8 cellular contexts compared by ENCODE assay signal in genomic region chr12:1531160-1531653, GRCh38.
DNase-seq lines count a peak whose midpoint lies in the region; ATAC-seq and TF ChIP-seq lines count a peak whose summit lies in the region.

No MANE protein-coding gene starts in this region.

- TF ChIP-seq POLR2A in tibial nerve (IDR thresholded peaks at IDR 0.05), result no peak

- H3K9ac ChIP-seq in liver (ENCODE audit: low read depth in 1 of 2, low read length in 2 of 2), result no peak overlapping the region

- no peaks in the 10 kb centered on the region for H3K36me3 Mint-ChIP-seq in activated CD4-positive, alpha-beta T cell treated with anti-CD3 and anti-CD28 coated beads for 36 hours (ENCODE audit: low read depth)

- H3K9me3 Mint-ChIP-seq in activated CD4-positive, alpha-beta T cell treated with anti-CD3 and anti-CD28 coated beads for 36 hours (ENCODE audit: low read depth), result no peaks in the 10 kb centered on the region

- POLR2A ChIA-PET in activated CD4-positive, alpha-beta T cell treated with anti-CD3 and anti-CD28 coated beads for 36 hours (lab: Charles Lee), result no interaction called here

- ATAC-seq in activated CD4-positive, alpha-beta T cell treated with anti-CD3 and anti-CD28 coated beads for 36 hours, result no peak

- peak overlapping the region; percentile 53 for H3K4me3 Mint-ChIP-seq in activated CD4-positive, alpha-beta T cell treated with anti-CD3 and anti-CD28 coated beads for 36 hours

- WGBS in liver, result 3% methylated on average over 56 of the region's 56 CpGs
- 8 to 10% methylated on average over 23 to 33 of the region's 56 CpGs for WGBS in tibial nerve, 2 donors

- H3K27me3 Mint-ChIP-seq in activated CD4-positive, alpha-beta T cell treated with anti-CD3 and anti-CD28 coated beads for 36 hours, result peaks cover 58% of the 10 kb centered on the region

- peak overlapping the region in 2 of 3 donors; percentile 22 to 60 for H3K4me3 ChIP-seq in liver (ENCODE audit: low read depth in 1 of 3, low read length in 3 of 3)
- peak overlapping the region; percentile 36 to 63 (median 46) for H3K4me3 ChIP-seq in tibial nerve

- H3K4me1 ChIP-seq in liver (ENCODE audit: control insufficient read depth in 4 of 4, insufficient read depth in 4 of 4, low read length in 3 of 4) (peaks cover 0 to 12% (median 8%) of the 10 kb centered on the region in 4 donors), tibial nerve (peaks cover 0 to 20% (median 4%) of the 10 kb centered on the region in 4 donors)

- peaks cover 32% of the 10 kb centered on the region for H3K4me1 Mint-ChIP-seq in activated CD4-positive, alpha-beta T cell treated with anti-CD3 and anti-CD28 coated beads for 36 hours

- intact Hi-C loops in activated CD4-positive, alpha-beta T cell treated with anti-CD3 and anti-CD28 coated beads for 36 hours (cut with DNase I, micrococcal nuclease), result loop anchor here in 1 of 2 experiments (5.0 kb wide), 1 partner anchor 61 kb away; the partner anchor contains the start of gene FBXL14

- TF ChIP-seq EP300 in tibial nerve (IDR thresholded peaks at IDR 0.05), result no peak

- TF ChIP-seq CTCF in liver (IDR thresholded peaks at IDR 0.05; ENCODE audit: low read depth, low read length, missing input control), result no peak
- TF ChIP-seq CTCF in tibial nerve (IDR thresholded peaks at IDR 0.05), result no peak

- no peak overlapping the region for H3K27ac Mint-ChIP-seq in activated CD4-positive, alpha-beta T cell treated with anti-CD3 and anti-CD28 coated beads for 36 hours

- no peak overlapping the region for H3K27ac ChIP-seq in liver (ENCODE audit: low read depth in 1 of 2, low read length in 2 of 2)
- H3K27ac ChIP-seq in tibial nerve, result no peak overlapping the region

- CTCF ChIA-PET in activated CD4-positive, alpha-beta T cell treated with anti-CD3 and anti-CD28 coated beads for 36 hours (lab: Charles Lee), result interaction anchor here (0.7 kb wide), 1 partner anchor 849 kb away, joined by 3 read pairs; no protein-coding TSS in a partner anchor

- no peaks in the 10 kb centered on the region for H3K36me3 ChIP-seq in liver (ENCODE audit: control insufficient read depth in 4 of 4, insufficient read depth in 3 of 4, low read depth in 1 of 4, low read length in 3 of 4)
- no peaks in the 10 kb centered on the region for H3K36me3 ChIP-seq in tibial nerve

- H3K27me3 ChIP-seq in liver (ENCODE audit: control insufficient read depth in 4 of 4, insufficient read depth in 4 of 4, low read length in 3 of 4) (peaks cover 0 to 13% (median under 1%) of the 10 kb centered on the region in 4 donors), tibial nerve (peaks cover 2 to 64% of the 10 kb centered on the region in 2 donors)

- DNase-seq in activated CD4-positive, alpha-beta T cell treated with anti-CD3 and anti-CD28 coated beads for 36 hours, result peak; percentile 17
- no peak for DNase-seq in activated CD4-positive, alpha-beta T cell treated with anti-CD3 and anti-CD28 coated beads, Interleukin-2, amount 50 U/mL, for 1 hour
- DNase-seq in astrocyte of the hippocampus (ENCODE audit: low read depth, low spot score), result peak; percentile 62
- DNase-seq in tibial nerve (ENCODE audit: low spot score in 2 of 2), result no peak
- DNase-seq in NOMO-1 treated with DMSO at 0.1 percent for 48 hours (lab: John Stamatoyannopoulos, UW; ENCODE audit: unreplicated experiment), result no peak
- no peak for DNase-seq in activated effector memory CD4-positive, alpha-beta T cell treated with Interleukin-2 at 50 U/mL for 16 hours
- DNase-seq in cerebellum (ENCODE audit: low spot score), result no peak

- no peaks in the 10 kb centered on the region for H3K9me3 ChIP-seq in liver (ENCODE audit: control insufficient read depth in 4 of 4, low read length in 3 of 4)
- no peaks in the 10 kb centered on the region for H3K9me3 ChIP-seq in tibial nerve

- TF ChIP-seq RAD21 in liver (IDR thresholded peaks at IDR 0.05), result no peak

TF ChIP-seq in liver, 16 proteins besides CTCF, POLR2A, EP300 and RAD21:
- TF ChIP-seq HNF4A (conservative IDR thresholded peaks at IDR 0.05) (no peak), YY1 (IDR thresholded peaks at IDR 0.05) (no peak), SP1 (IDR thresholded peaks at IDR 0.05) (no peak), MAX (IDR thresholded peaks at IDR 0.05) (no peak), GABPA (IDR thresholded peaks at IDR 0.05 in 1 of 2, conservative IDR thresholded peaks at IDR 0.05 in 1 of 2) (no peak), EGR1 (IDR thresholded peaks at IDR 0.05; ENCODE audit: low read depth in 2 of 2) (no peak), HNF4G (IDR thresholded peaks at IDR 0.05) (no peak), RXRA (IDR thresholded peaks at IDR 0.05) (no peak), REST (IDR thresholded peaks at IDR 0.05) (no peak), TAF1 (conservative IDR thresholded peaks at IDR 0.05) (no peak), FOXA1 (IDR thresholded peaks at IDR 0.05) (no peak), FOXA2 (IDR thresholded peaks at IDR 0.05) (no peak), JUND (IDR thresholded peaks at IDR 0.05) (no peak), NR2F2 (IDR thresholded peaks at IDR 0.05) (no peak)
- TF ChIP-seq, protein P1, sequence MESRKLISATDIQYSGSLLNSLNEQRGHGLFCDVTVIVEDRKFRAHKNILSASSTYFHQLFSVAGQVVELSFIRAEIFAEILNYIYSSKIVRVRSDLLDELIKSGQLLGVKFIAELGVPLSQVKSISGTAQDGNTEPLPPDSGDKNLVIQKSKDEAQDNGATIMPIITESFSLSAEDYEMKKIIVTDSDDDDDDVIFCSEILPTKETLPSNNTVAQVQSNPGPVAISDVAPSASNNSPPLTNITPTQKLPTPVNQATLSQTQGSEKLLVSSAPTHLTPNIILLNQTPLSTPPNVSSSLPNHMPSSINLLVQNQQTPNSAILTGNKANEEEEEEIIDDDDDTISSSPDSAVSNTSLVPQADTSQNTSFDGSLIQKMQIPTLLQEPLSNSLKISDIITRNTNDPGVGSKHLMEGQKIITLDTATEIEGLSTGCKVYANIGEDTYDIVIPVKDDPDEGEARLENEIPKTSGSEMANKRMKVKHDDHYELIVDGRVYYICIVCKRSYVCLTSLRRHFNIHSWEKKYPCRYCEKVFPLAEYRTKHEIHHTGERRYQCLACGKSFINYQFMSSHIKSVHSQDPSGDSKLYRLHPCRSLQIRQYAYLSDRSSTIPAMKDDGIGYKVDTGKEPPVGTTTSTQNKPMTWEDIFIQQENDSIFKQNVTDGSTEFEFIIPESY (IDR thresholded peaks at IDR 0.05), result no peak
- TF ChIP-seq, protein P2, sequence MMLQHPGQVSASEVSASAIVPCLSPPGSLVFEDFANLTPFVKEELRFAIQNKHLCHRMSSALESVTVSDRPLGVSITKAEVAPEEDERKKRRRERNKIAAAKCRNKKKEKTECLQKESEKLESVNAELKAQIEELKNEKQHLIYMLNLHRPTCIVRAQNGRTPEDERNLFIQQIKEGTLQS (IDR thresholded peaks at IDR 0.05), result no peak

Comparison
In these comparisons a context has a peak if more than half of its experiments do, and no peak if none do; other contexts are left out.
1. DNase-seq: peak in activated CD4-positive, alpha-beta T cell treated with anti-CD3 and anti-CD28 coated beads for 36 hours (single experiment) and astrocyte of the hippocampus (single experiment); none in activated CD4-positive, alpha-beta T cell treated with anti-CD3 and anti-CD28 coated beads, Interleukin-2, amount 50 U/mL, for 1 hour (single experiment), tibial nerve (0 of 2), NOMO-1 treated with DMSO at 0.1 percent for 48 hours (single experiment), activated effector memory CD4-positive, alpha-beta T cell treated with Interleukin-2 at 50 U/mL for 16 hours (single experiment) and cerebellum (single experiment).